Comparison of ENCODE assay signal across 25 cellular contexts in genomic region chr19:47670736-47671135, GRCh38. TPM values are rescaled to one million over a fixed set of nuclear protein-coding genes. Genes with fewer than 3 reads are reported as not detected.
"Had no signal": no experiment of that assay in that cellular context is flagged by ENCODE, and none has a peak within 500 bp of the region (broad histone marks: within the 10 kb centered on the region; RNA-seq: fewer than 3 reads in every experiment).

No MANE protein-coding gene starts in this region.

- DNase-seq: dorsolateral prefrontal cortex; effector CD8-positive, alpha-beta T cell; head of caudate nucleus; kidney; left cardiac atrium; left ventricle myocardium inferior; lower lobe of right lung; occipital lobe; small intestine; stimulated activated CD4-positive, alpha-beta T cell treated with anti-CD3 and anti-CD28 coated beads, Interleukin-12 subunit alpha, Interleukin-12 subunit beta, amount 100 ng/mL, for 4 hours; stimulated activated naive CD8-positive, alpha-beta T cell treated with anti-CD3 and anti-CD28 coated beads, Interleukin-15, Interleukin-2, amounts not matched to agents 100 U/mL and 50 U/mL, for 24 hours; tibial artery had no signal

- H3K27ac ChIP-seq: coronary artery, epithelial cell of prostate, esophagus muscularis mucosa, gastroesophageal sphincter, hepatocyte, left ventricle myocardium inferior, lower lobe of right lung, pancreas, tibial artery, upper lobe of right lung had no signal

- ATAC-seq: gastroesophageal sphincter; left cardiac atrium; lower lobe of right lung; natural killer cell treated with Interleukin-12 subunit alpha and Interleukin-12 subunit beta and Interleukin-15 and Interleukin-18, amount 100 ng/mL, for 72 hours; pancreas; right cardiac atrium; stimulated activated naive CD8-positive, alpha-beta T cell treated with anti-CD3 and anti-CD28 coated beads, Interleukin-15, Interleukin-2, amounts not matched to agents 100 U/mL and 50 U/mL, for 24 hours; upper lobe of right lung had no signal

- H3K36me3 Mint-ChIP-seq: natural killer cell treated with Interleukin-12 subunit alpha and Interleukin-12 subunit beta and Interleukin-15 and Interleukin-18, amount 100 ng/mL, for 72 hours had no signal

- H3K27ac Mint-ChIP-seq: progenitor cell of endocrine pancreas had no signal

- H3K4me1 ChIP-seq: pancreas had no signal

- H3K36me3 ChIP-seq: pancreas had no signal

- H3K27me3 Mint-ChIP-seq: memory B cell; natural killer cell treated with Interleukin-12 subunit alpha and Interleukin-12 subunit beta and Interleukin-15 and Interleukin-18, amount 100 ng/mL, for 72 hours; progenitor cell of endocrine pancreas had no signal

- FAIRE-seq: endometrium, kidney, pancreas, small intestine had no signal

- H2AFZ ChIP-seq: hepatocyte had no signal

- H3K4me2 ChIP-seq: hepatocyte had no signal

- H3K9me3 ChIP-seq: esophagus muscularis mucosa, gastroesophageal sphincter, left ventricle myocardium inferior, lower lobe of right lung, pancreas, tibial artery, upper lobe of right lung had no signal

- H3K4me3 ChIP-seq: coronary artery, dorsolateral prefrontal cortex, esophagus muscularis mucosa, gastroesophageal sphincter, hepatocyte, left ventricle myocardium inferior, lower lobe of right lung, pancreas, tibial artery, upper lobe of right lung had no signal

- H3K9me3 Mint-ChIP-seq: natural killer cell treated with Interleukin-12 subunit alpha and Interleukin-12 subunit beta and Interleukin-15 and Interleukin-18, amount 100 ng/mL, for 72 hours had no signal

- H3K27me3 ChIP-seq: dorsolateral prefrontal cortex, esophagus muscularis mucosa, gastroesophageal sphincter, hepatocyte, pancreas, tibial artery, upper lobe of right lung had no signal

- H3K4me3 Mint-ChIP-seq: memory B cell; mesothelial cell of epicardium; natural killer cell treated with Interleukin-12 subunit alpha and Interleukin-12 subunit beta and Interleukin-15 and Interleukin-18, amount 100 ng/mL, for 72 hours had no signal

RNA-seq across cellular contexts. Expression of gene EHD2, which starts 42.5 kb away (rescaled TPM):
- total RNA-seq: natural killer cell treated with Interleukin-12 subunit alpha and Interleukin-12 subunit beta and Interleukin-15 and Interleukin-18, amount 100 ng/mL, for 72 hours had no signal
